8 cellular contexts compared by ENCODE assay signal in the genomic region with DNA sequence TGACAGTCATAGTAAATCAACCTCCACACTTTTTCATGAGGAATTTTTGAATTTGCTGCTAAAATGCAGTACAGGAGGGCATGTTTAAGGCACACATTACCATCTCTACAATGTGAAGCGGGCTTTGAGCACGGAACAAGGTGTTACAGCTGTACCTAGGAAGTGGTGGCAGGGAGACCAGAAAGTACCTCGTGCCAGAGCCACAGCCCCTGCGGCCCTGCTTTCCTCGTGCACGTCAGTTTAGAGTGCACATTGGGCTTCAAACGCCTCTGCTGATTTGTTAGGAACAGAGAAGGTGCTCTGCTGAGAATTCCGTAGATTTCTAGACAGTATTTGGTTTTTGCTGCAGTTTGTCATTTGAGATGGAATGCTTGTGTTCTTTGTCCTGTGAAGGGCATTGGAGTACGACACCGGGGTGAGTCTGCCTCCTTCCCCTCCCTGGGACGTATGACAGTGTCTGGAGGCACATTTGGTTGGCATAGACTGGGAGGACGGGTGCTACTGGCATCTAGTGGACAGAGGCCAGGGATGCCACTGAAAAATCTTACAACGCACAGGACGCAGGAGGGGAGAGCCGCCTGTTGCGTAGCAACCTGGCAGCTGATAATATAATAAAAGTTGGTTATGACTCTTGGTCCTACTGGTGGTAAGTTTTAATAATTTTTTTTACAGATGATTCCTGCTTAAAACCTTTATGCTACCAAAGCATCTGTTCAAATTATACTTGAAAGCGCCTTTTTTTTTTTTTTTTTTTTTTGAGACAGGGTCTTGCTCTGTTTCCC. TPM values are rescaled to one million over a fixed set of nuclear protein-coding genes. Genes with fewer than 3 reads are reported as not detected.
DNase-seq lines count a peak whose midpoint lies in the region; ATAC-seq, FAIRE-seq and TF ChIP-seq lines count a peak whose summit lies in the region.

No MANE protein-coding gene starts in this region.

- no peak for TF ChIP-seq POLR2A in GM12878 (IDR thresholded peaks at IDR 0.05; ENCODE audit: low read depth, low read length)
- TF ChIP-seq POLR2A in stomach (IDR thresholded peaks at IDR 0.05): no peak

- ATAC-seq in GM12878 (peak; percentile 57), HG03045 (IDR thresholded peaks at IDR 0.05; ENCODE audit: unreplicated experiment) (no peak)

- peaks cover 87% of the 10 kb centered on the region for H3K79me2 ChIP-seq in GM12878 (ENCODE audit: control insufficient read depth, insufficient read depth, low read length)

- no peak overlapping the region for H3K4me2 ChIP-seq in GM12878 (ENCODE audit: control insufficient read depth, insufficient read depth)

- TF ChIP-seq EP300 in GM12878 (IDR thresholded peaks at IDR 0.05; ENCODE audit: borderline replicate concordance in 1 of 2, control insufficient read depth in 1 of 2, low read depth in 2 of 2, low read length in 2 of 2) (no peak), stomach (IDR thresholded peaks at IDR 0.05) (no peak)

- TSS peak; percentile 13 for BruUV-seq in GM12878 (replicated peaks; lab: Mats Ljungman, UMichigan)

- SMC1A ChIA-PET in GM12878 (lab: Charles Lee; ENCODE audit: uncharacterized antibody, unreplicated experiment): interaction anchor here (1.0 to 2.3 kb wide), 2 partner anchors 16 to 21 kb away, joined by 4 to 9 read pairs; no protein-coding TSS in a partner anchor

- in situ Hi-C loops in GM12878 (cut with MboI): no loop called here

- H3K27me3 ChIP-seq in GM12878 (replicated peaks in 1 of 2; ENCODE audit: control insufficient read depth in 2 of 2, insufficient read depth in 2 of 2, low read length in 1 of 2) (no peaks in the 10 kb centered on the region), stomach (no peaks in the 10 kb centered on the region)

- intact Hi-C loops in GM12878 (cut with micrococcal nuclease; ENCODE audit: unreplicated experiment) (no loop called here), stomach (cut with DNase I; ENCODE audit: low total_unique reads) (no loop called here)

- TF ChIP-seq RAD21 in GM12878 (IDR thresholded peaks at IDR 0.05; ENCODE audit: insufficient read depth, low read depth, low read length): no peak

- H3K36me3 ChIP-seq in GM12878 (ENCODE audit: control insufficient read depth in 2 of 2, insufficient read depth in 2 of 2, low read length in 1 of 2) (peaks cover 0 to 9% of the 10 kb centered on the region in 2 experiments; a peak in 2 of 4 replicates), stomach (no peaks in the 10 kb centered on the region)

- peaks cover 10% of the 10 kb centered on the region for H4K20me1 ChIP-seq in GM12878 (ENCODE audit: control insufficient read depth, insufficient read depth)

- peaks cover 19% of the 10 kb centered on the region for H3K4me1 ChIP-seq in GM12878 (ENCODE audit: control insufficient read depth, insufficient read depth, low read length)
- H3K4me1 ChIP-seq in stomach: peaks cover 57 to 99% (median 80%) of the 10 kb centered on the region in 4 donors

- RAD21 ChIA-PET in GM12878 (lab: Charles Lee; ENCODE audit: unreplicated experiment): interaction anchor here (0.7 kb wide), 1 partner anchor 137 kb away, joined by 3 read pairs; no protein-coding TSS in a partner anchor

- no peak overlapping the region for H2AFZ ChIP-seq in GM12878 (ENCODE audit: control insufficient read depth, low read depth, low read length)

- POLR2A ChIA-PET in GM12878 (lab: Charles Lee): interaction anchor here (0.6 to 3.1 kb wide), 5 partner anchors 7 to 36 kb away, joined by 3 to 15 read pairs (median 4); a partner anchor contains a TSS

- CTCF ChIA-PET in GM12878 (lab: Yijun Ruan, JAX): interaction anchor here (0.5 to 2.8 kb wide), 5 partner anchors 19 to 104 kb away, joined by 3 to 10 read pairs (median 6); no protein-coding TSS in a partner anchor

- H3K4me3 ChIP-seq in GM12878 (no peak overlapping the region), stomach (no peak overlapping the region)

- H3K9ac ChIP-seq in GM12878 (ENCODE audit: control insufficient read depth, insufficient read depth, low read length): no peak overlapping the region

- H3K9me3 ChIP-seq in GM12878 (replicated peaks; ENCODE audit: control insufficient read depth, insufficient read depth, low read length) (no peaks in the 10 kb centered on the region), stomach (no peaks in the 10 kb centered on the region)

- FAIRE-seq in GM12878 (lab: Jason Lieb, UNC): no peak

- 85% methylated on average over 17 of the region's 17 CpGs for WGBS in GM12878 (ENCODE audit: insufficient coverage, insufficient replicate concordance, low lambda C conversion rate, missing lambda C conversion rate)
- WGBS in stomach, 5 donors: 29 to 44% (median 41%) methylated on average over 17 of the region's 17 CpGs

- DNase-seq in ELR (ENCODE audit: low read depth): peak; percentile 75
- DNase-seq in NCI-H2107 treated with DMSO at 0.1 percent for 48 hours (lab: John Stamatoyannopoulos, UW; ENCODE audit: unreplicated experiment): peak; percentile 76
- DNase-seq in GM12878 (ENCODE audit: low read depth, low spot score): no peak
- DNase-seq in islet precursor cell: peak; percentile 76
- DNase-seq in stomach: peak; percentile 33
- no peak for DNase-seq in SIG-M5 treated with dmso at 0.1 percent for 504 hours (lab: John Stamatoyannopoulos, UW; ENCODE audit: unreplicated experiment)
- DNase-seq in NCI-H1105 treated with DMSO at 0.1 percent for 48 hours (lab: John Stamatoyannopoulos, UW): no peak

- no peak overlapping the region for H3K27ac ChIP-seq in GM12878 (ENCODE audit: control insufficient read depth, insufficient read depth)
- H3K27ac ChIP-seq in stomach: peak overlapping the region; percentile 6 to 73 (median 54)

- TF ChIP-seq CTCF in GM12878 (IDR thresholded peaks at IDR 0.05 in 2 of 3, conservative IDR thresholded peaks at IDR 0.05 in 1 of 3; ENCODE audit: control insufficient read depth in 2 of 3, extremely low read depth in 1 of 3, insufficient read depth in 1 of 3, low read depth in 3 of 3, low read length in 3 of 3) (peak; percentile 13 to 41 (median 23); a peak in 4 of 6 replicates), stomach (IDR thresholded peaks at IDR 0.05) (no peak)

TF ChIP-seq in GM12878, 131 proteins besides CTCF, POLR2A, EP300 and RAD21 (continues in another document):
- no peak for TF ChIP-seq CREB1 (IDR thresholded peaks at IDR 0.05; ENCODE audit: low read depth)
- TF ChIP-seq, protein P1, sequence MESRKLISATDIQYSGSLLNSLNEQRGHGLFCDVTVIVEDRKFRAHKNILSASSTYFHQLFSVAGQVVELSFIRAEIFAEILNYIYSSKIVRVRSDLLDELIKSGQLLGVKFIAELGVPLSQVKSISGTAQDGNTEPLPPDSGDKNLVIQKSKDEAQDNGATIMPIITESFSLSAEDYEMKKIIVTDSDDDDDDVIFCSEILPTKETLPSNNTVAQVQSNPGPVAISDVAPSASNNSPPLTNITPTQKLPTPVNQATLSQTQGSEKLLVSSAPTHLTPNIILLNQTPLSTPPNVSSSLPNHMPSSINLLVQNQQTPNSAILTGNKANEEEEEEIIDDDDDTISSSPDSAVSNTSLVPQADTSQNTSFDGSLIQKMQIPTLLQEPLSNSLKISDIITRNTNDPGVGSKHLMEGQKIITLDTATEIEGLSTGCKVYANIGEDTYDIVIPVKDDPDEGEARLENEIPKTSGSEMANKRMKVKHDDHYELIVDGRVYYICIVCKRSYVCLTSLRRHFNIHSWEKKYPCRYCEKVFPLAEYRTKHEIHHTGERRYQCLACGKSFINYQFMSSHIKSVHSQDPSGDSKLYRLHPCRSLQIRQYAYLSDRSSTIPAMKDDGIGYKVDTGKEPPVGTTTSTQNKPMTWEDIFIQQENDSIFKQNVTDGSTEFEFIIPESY (IDR thresholded peaks at IDR 0.05): 0 out of 2 replicates have a peak, but pooled peaks have one; percentile 33
- TF ChIP-seq, protein P2, sequence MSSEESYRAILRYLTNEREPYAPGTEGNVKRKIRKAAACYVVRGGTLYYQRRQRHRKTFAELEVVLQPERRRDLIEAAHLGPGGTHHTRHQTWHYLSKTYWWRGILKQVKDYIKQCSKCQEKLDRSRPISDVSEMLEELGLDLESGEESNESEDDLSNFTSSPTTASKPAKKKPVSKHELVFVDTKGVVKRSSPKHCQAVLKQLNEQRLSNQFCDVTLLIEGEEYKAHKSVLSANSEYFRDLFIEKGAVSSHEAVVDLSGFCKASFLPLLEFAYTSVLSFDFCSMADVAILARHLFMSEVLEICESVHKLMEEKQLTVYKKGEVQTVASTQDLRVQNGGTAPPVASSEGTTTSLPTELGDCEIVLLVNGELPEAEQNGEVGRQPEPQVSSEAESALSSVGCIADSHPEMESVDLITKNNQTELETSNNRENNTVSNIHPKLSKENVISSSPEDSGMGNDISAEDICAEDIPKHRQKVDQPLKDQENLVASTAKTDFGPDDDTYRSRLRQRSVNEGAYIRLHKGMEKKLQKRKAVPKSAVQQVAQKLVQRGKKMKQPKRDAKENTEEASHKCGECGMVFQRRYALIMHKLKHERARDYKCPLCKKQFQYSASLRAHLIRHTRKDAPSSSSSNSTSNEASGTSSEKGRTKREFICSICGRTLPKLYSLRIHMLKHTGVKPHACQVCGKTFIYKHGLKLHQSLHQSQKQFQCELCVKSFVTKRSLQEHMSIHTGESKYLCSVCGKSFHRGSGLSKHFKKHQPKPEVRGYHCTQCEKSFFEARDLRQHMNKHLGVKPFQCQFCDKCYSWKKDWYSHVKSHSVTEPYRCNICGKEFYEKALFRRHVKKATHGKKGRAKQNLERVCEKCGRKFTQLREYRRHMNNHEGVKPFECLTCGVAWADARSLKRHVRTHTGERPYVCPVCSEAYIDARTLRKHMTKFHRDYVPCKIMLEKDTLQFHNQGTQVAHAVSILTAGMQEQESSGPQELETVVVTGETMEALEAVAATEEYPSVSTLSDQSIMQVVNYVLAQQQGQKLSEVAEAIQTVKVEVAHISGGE (CRISPR knock-in tag; IDR thresholded peaks at IDR 0.05): no peak

RNA-seq across cellular contexts. Expression of a gene that starts 9.1 kb away (rescaled TPM):
- total RNA-seq in GM12878 (2013; cell fraction: nucleolus; rRNA removed): 85.5 and 97.1 TPM in 2 replicates
- total RNA-seq in GM12878 (2014; rRNA removed): 32.2 and 35.9 TPM in 2 replicates
- total RNA-seq in GM12878 (2014; rRNA removed; fragmentation: Illumina TruSeq; extraction: Trizol): 32.3 and 32.9 TPM in 2 replicates
- 56.8 and 58.3 TPM in 2 replicates for total RNA-seq in GM12878 (2021)
- 10.7 TPM for polyA plus RNA-seq in GM12878 (2011; ENCODE audit: low read depth)
- 26.8 and 36.6 TPM in 2 replicates for polyA plus RNA-seq in GM12878 (2011; rRNA removed)
- 26.3 and 29.4 TPM in 2 replicates for polyA plus RNA-seq in GM12878 (2011; cell fraction: cytosol; rRNA removed)
- polyA plus RNA-seq in GM12878 (2011; cell fraction: nucleus; rRNA removed): 32.3 and 46.0 TPM in 2 replicates
- polyA plus RNA-seq in GM12878 (2012): 20.2 and 24.0 TPM in 2 replicates
- 23.0 and 39.7 TPM in 2 replicates for polyA plus RNA-seq in GM12878 (2014; fragmentation: Illumina TruSeq; extraction: Trizol)
- polyA plus RNA-seq in GM12878 (2014; fragmentation: Nextera tagmentation; extraction: Ambion mirVana): 1 to 10 TPM; 2.4 to 3.8 TPM
- polyA plus RNA-seq in GM12878 (2014; rRNA removed): 38.3 and 42.3 TPM in 2 replicates
- polyA plus RNA-seq in GM12878 (2016; fragmentation: Nextera tagmentation; extraction: Ambion mirVana): 1 to 10 TPM; 2.7 to 5.6 TPM
- polyA minus RNA-seq in GM12878 (2011; rRNA and poly(A)+ RNA removed): 27.4 and 46.1 TPM in 2 replicates
- polyA minus RNA-seq in GM12878 (2011; cell fraction: cytosol; rRNA and poly(A)+ RNA removed): 31.4 and 38.8 TPM in 2 replicates
- polyA minus RNA-seq in GM12878 (2011; cell fraction: nucleus; rRNA and poly(A)+ RNA removed): 23.0 and 45.1 TPM in 2 replicates
- 10 to 100 TPM; 31.7 to 71.8 (median 36.7) TPM for total RNA-seq in stomach
- 10 to 100 TPM; 12.8 to 15.6 (median 15.0) TPM for polyA plus RNA-seq in stomach

Comparison
In these comparisons a context has a peak if more than half of its experiments do, and no peak if none do; other contexts are left out.
1. DNase-seq: peak in ELR (single experiment), NCI-H2107 treated with DMSO at 0.1 percent for 48 hours (single experiment), islet precursor cell (single experiment) and stomach (single experiment); none in GM12878 (single experiment), SIG-M5 treated with dmso at 0.1 percent for 504 hours (single experiment) and NCI-H1105 treated with DMSO at 0.1 percent for 48 hours (single experiment).
2. CTCF ChIP-seq: peak in GM12878 (3 of 3); none in stomach (0 of 7).